ENCODE assay signal across 20 cellular contexts in the genomic region with DNA sequence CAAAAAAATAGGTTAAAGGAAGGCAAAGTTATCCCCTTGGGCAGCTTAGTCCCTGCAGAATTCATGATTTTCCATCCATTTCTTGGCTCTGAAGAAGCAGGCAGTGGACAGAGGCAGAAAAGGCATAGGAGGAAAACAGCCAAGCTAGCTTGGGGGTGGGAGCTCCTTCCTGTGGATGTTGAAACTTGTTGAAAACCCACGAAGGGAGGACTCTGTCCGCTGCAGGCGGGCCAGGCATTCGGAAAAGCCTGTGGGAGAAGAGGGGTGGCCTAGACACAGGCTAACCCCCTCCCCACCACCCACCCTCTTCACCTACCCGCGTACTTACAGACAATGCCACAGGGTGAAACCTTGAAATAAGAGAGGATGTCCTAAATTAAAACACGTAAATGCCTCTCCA.
DNase-seq lines count a peak whose midpoint lies in the region; ATAC-seq, FAIRE-seq and TF ChIP-seq lines count a peak whose summit lies in the region.
"Had no signal": no experiment of that assay in that cellular context is flagged by ENCODE, and none has a peak within 500 bp of the region (broad histone marks: within the 10 kb centered on the region; RNA-seq: fewer than 3 reads in every experiment).

No MANE protein-coding gene starts in this region.

- WGBS in esophagus muscularis mucosa: 48% methylated on average over 7 of the region's 7 CpGs
- 79 to 93% (median 86%) methylated on average over 7 of the region's 7 CpGs for WGBS in small intestine, 3 donors

- peak overlapping the region; percentile 62 for H3K4me2 ChIP-seq in GM23338

- no peak overlapping the region for H2AFZ ChIP-seq in GM23338

- no peak for TF ChIP-seq CTCF in GM23338 (conservative IDR thresholded peaks at IDR 0.05; ENCODE audit: low read depth in 2 of 2)
- TF ChIP-seq CTCF in esophagus muscularis mucosa (IDR thresholded peaks at IDR 0.05): no peak
- no peak for TF ChIP-seq CTCF in nephron progenitor cell (IDR thresholded peaks at IDR 0.05)

- peaks cover 14% of the 10 kb centered on the region for H3K9me3 ChIP-seq in NT2/D1 (ENCODE audit: insufficient read depth, low read length)
- H3K9me3 ChIP-seq in esophagus muscularis mucosa: no peaks in the 10 kb centered on the region
- no peaks in the 10 kb centered on the region for H3K9me3 ChIP-seq in small intestine (ENCODE audit: control insufficient read depth, low read depth)
- H3K9me3 ChIP-seq: esophagus squamous epithelium, stomach had no signal

- H3K4me3 ChIP-seq in GM23338 (peak overlapping the region; percentile 26), NT2/D1 (ENCODE audit: insufficient read length, low read depth) (no peak overlapping the region), esophagus muscularis mucosa (no peak overlapping the region), small intestine (ENCODE audit: low read depth in 1 of 2, low read length in 2 of 2) (no peak overlapping the region)
- H3K4me3 ChIP-seq: esophagus squamous epithelium, lung, stomach had no signal

- peaks cover 10% of the 10 kb centered on the region; the same call in 2 of the 3 replicates for H3K9me3 Mint-ChIP-seq in GM23338
- H3K9me3 Mint-ChIP-seq in nephron progenitor cell: peaks cover 19% of the 10 kb centered on the region

- ATAC-seq in GM23338 (peak; percentile 73), esophagus mucosa (no peak), HG03354 (IDR thresholded peaks at IDR 0.05; ENCODE audit: poor library complexity, severe bottlenecking, unreplicated experiment) (no peak)
- ATAC-seq: activated CD8-positive, alpha-beta memory T cell treated with anti-CD3 and anti-CD28 coated beads, Interleukin-2, amount 10 ng/mL, durations not matched to agents 7 days and 5 days; naive thymus-derived CD8-positive, alpha-beta T cell; Right ventricle myocardium inferior had no signal

- no peaks in the 10 kb centered on the region for H4K20me1 ChIP-seq in GM23338 (replicated peaks; ENCODE audit: insufficient read depth)

- FAIRE-seq in small intestine (lab: Jason Lieb, UNC): no peak

- no peaks in the 10 kb centered on the region for H3K27me3 ChIP-seq in GM23338 (ENCODE audit: insufficient read depth)
- no peaks in the 10 kb centered on the region for H3K27me3 ChIP-seq in NT2/D1 (ENCODE audit: insufficient read depth, insufficient read length)
- H3K27me3 ChIP-seq in esophagus muscularis mucosa: no peaks in the 10 kb centered on the region
- H3K27me3 ChIP-seq in small intestine (ENCODE audit: control insufficient read depth in 2 of 2, insufficient read depth in 2 of 2, low read length in 2 of 2): no peaks in the 10 kb centered on the region
- H3K27me3 ChIP-seq: esophagus squamous epithelium, stomach had no signal

- intact Hi-C loops in esophagus muscularis mucosa (cut with DNase I): no loop called here

- H3K36me3 ChIP-seq in GM23338 (ENCODE audit: insufficient read depth): peaks cover 3% of the 10 kb centered on the region; the same call in 1 of the 2 replicates
- H3K36me3 ChIP-seq in NT2/D1 (ENCODE audit: insufficient read depth, insufficient read length, low read length): peaks cover 40% of the 10 kb centered on the region
- peaks cover 0 to 15% (median 9%) of the 10 kb centered on the region in 4 donors for H3K36me3 ChIP-seq in esophagus muscularis mucosa
- peaks cover 0 to 2% of the 10 kb centered on the region in 2 donors for H3K36me3 ChIP-seq in small intestine (ENCODE audit: control insufficient read depth in 2 of 2, insufficient read depth in 2 of 2, low read length in 2 of 2)

- H3K27me3 Mint-ChIP-seq in GM23338 (ENCODE audit: insufficient read depth, low read depth, poor library complexity) (peaks cover 5% of the 10 kb centered on the region), nephron progenitor cell (ENCODE audit: low read depth, poor library complexity) (no peaks in the 10 kb centered on the region)

- H3K9ac ChIP-seq in NT2/D1 (ENCODE audit: insufficient read length, low read depth): peak overlapping the region; percentile 39

- H3K79me2 ChIP-seq in GM23338 (replicated peaks; ENCODE audit: insufficient read depth): peaks cover 48% of the 10 kb centered on the region

- TF ChIP-seq POLR2A in esophagus muscularis mucosa (IDR thresholded peaks at IDR 0.05; ENCODE audit: low read depth): no peak

- H3K4me1 Mint-ChIP-seq in GM23338: peaks cover 67% of the 10 kb centered on the region
- peaks cover 63% of the 10 kb centered on the region for H3K4me1 Mint-ChIP-seq in nephron progenitor cell
- H3K4me1 Mint-ChIP-seq: naive thymus-derived CD8-positive, alpha-beta T cell had no signal

- H3K36me3 Mint-ChIP-seq in GM23338 (ENCODE audit: low read depth) (peaks cover 78% of the 10 kb centered on the region), nephron progenitor cell (ENCODE audit: low read depth) (peaks cover 86% of the 10 kb centered on the region)
- H3K36me3 Mint-ChIP-seq: activated CD8-positive, alpha-beta memory T cell treated with anti-CD3 and anti-CD28 coated beads, Interleukin-2, amount 10 ng/mL, durations not matched to agents 7 days and 5 days had no signal

- H3K27ac Mint-ChIP-seq in GM23338 (peak overlapping the region; percentile 98), nephron progenitor cell (peak overlapping the region; percentile 98)
- H3K27ac Mint-ChIP-seq: activated CD8-positive, alpha-beta memory T cell treated with anti-CD3 and anti-CD28 coated beads, Interleukin-2, amount 10 ng/mL, durations not matched to agents 7 days and 5 days; naive thymus-derived CD8-positive, alpha-beta T cell had no signal

- peak overlapping the region; percentile 60 for H3K4me3 Mint-ChIP-seq in GM23338
- no peak overlapping the region for H3K4me3 Mint-ChIP-seq in nephron progenitor cell
- H3K4me3 Mint-ChIP-seq: activated CD8-positive, alpha-beta memory T cell treated with anti-CD3 and anti-CD28 coated beads, Interleukin-2, amount 10 ng/mL, durations not matched to agents 7 days and 5 days; naive thymus-derived CD8-positive, alpha-beta T cell had no signal

- DNase-seq in GM23338 (ENCODE audit: low spot score): no peak
- no peak for DNase-seq in NT2/D1 (ENCODE audit: low read depth, low spot score)
- no peak for DNase-seq in esophagus muscularis mucosa (ENCODE audit: extremely low spot score)
- DNase-seq in nephron progenitor cell: no peak
- DNase-seq in small intestine: no peak
- no peak for DNase-seq in DMS 273 treated with DMSO at 0.1 percent for 48 hours (lab: John Stamatoyannopoulos, UW)
- DNase-seq: activated CD4-positive, CD25-positive, alpha-beta regulatory T cell; activated CD8-positive, alpha-beta memory T cell treated with anti-CD3 and anti-CD28 coated beads, Interleukin-2, amount 10 ng/mL, durations not matched to agents 7 days and 5 days; activated effector memory CD4-positive, alpha-beta T cell treated with anti-CD3 and anti-CD28 coated beads, Interleukin-2, amount 50 U/mL, for 16 hours; COR-L47; esophagus squamous epithelium; Kasumi-1; naive thymus-derived CD8-positive, alpha-beta T cell; NCI-H1436; NCI-H446; stomach had no signal

- H3F3A ChIP-seq in GM23338 (replicated peaks; ENCODE audit: low read depth): peaks cover 22% of the 10 kb centered on the region

- no peak for TF ChIP-seq EP300 in esophagus muscularis mucosa (IDR thresholded peaks at IDR 0.05)

- peaks cover 51% of the 10 kb centered on the region for H3K4me1 ChIP-seq in GM23338 (ENCODE audit: insufficient read depth)
- H3K4me1 ChIP-seq in NT2/D1 (ENCODE audit: insufficient read depth, insufficient read length): peaks cover 13% of the 10 kb centered on the region
- peaks cover 0 to 39% (median 29%) of the 10 kb centered on the region in 4 donors for H3K4me1 ChIP-seq in esophagus muscularis mucosa
- no peaks in the 10 kb centered on the region for H3K4me1 ChIP-seq in small intestine (ENCODE audit: control insufficient read depth in 2 of 2, insufficient read depth in 1 of 2, low read depth in 1 of 2, low read length in 1 of 2)

- no peaks in the 10 kb centered on the region for H3K9me2 ChIP-seq in GM23338 (ENCODE audit: insufficient read depth)

- H3K27ac ChIP-seq in GM23338 (ENCODE audit: low read depth) (peak overlapping the region; percentile 98), esophagus muscularis mucosa (replicated peaks in 1 of 4) (peak overlapping the region; percentile 31 to 53 (median 42)), small intestine (ENCODE audit: low read depth in 1 of 2, low read length in 1 of 2) (no peak overlapping the region)
- H3K27ac ChIP-seq: esophagus squamous epithelium had no signal

TF ChIP-seq in GM23338, 12 proteins besides CTCF, POLR2A, EP300 and RAD21 (continues in another document):
- no peak for TF ChIP-seq JUNB (IDR thresholded peaks at IDR 0.05; ENCODE audit: unreplicated experiment)
- no peak for TF ChIP-seq STAT1 (IDR thresholded peaks at IDR 0.05; ENCODE audit: unreplicated experiment)
- TF ChIP-seq, protein P1, sequence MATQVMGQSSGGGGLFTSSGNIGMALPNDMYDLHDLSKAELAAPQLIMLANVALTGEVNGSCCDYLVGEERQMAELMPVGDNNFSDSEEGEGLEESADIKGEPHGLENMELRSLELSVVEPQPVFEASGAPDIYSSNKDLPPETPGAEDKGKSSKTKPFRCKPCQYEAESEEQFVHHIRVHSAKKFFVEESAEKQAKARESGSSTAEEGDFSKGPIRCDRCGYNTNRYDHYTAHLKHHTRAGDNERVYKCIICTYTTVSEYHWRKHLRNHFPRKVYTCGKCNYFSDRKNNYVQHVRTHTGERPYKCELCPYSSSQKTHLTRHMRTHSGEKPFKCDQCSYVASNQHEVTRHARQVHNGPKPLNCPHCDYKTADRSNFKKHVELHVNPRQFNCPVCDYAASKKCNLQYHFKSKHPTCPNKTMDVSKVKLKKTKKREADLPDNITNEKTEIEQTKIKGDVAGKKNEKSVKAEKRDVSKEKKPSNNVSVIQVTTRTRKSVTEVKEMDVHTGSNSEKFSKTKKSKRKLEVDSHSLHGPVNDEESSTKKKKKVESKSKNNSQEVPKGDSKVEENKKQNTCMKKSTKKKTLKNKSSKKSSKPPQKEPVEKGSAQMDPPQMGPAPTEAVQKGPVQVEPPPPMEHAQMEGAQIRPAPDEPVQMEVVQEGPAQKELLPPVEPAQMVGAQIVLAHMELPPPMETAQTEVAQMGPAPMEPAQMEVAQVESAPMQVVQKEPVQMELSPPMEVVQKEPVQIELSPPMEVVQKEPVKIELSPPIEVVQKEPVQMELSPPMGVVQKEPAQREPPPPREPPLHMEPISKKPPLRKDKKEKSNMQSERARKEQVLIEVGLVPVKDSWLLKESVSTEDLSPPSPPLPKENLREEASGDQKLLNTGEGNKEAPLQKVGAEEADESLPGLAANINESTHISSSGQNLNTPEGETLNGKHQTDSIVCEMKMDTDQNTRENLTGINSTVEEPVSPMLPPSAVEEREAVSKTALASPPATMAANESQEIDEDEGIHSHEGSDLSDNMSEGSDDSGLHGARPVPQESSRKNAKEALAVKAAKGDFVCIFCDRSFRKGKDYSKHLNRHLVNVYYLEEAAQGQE (IDR thresholded peaks at IDR 0.05; ENCODE audit: unreplicated experiment): no peak
- no peak for TF ChIP-seq NANOG (IDR thresholded peaks at IDR 0.05; ENCODE audit: borderline replicate concordance)
- no peak for TF ChIP-seq CREB1 (CRISPR knock-in tag; IDR thresholded peaks at IDR 0.05; ENCODE audit: low read depth)
- TF ChIP-seq EZH2phosphoT487 (IDR thresholded peaks at IDR 0.05; ENCODE audit: unreplicated experiment): no peak
- TF ChIP-seq POLR2AphosphoS5 (IDR thresholded peaks at IDR 0.05; ENCODE audit: low read depth): no peak
- TF ChIP-seq ZNF331 (CRISPR knock-in tag; IDR thresholded peaks at IDR 0.05; ENCODE audit: low read depth): no peak

Comparison
In these comparisons a context has a peak if more than half of its experiments do, and no peak if none do; other contexts are left out.
1. H3K27ac ChIP-seq: peak in GM23338 (single experiment) and esophagus muscularis mucosa (4 of 4); none in small intestine (0 of 2).